ENCODE assay signal across 1 cellular context in the genomic region with DNA sequence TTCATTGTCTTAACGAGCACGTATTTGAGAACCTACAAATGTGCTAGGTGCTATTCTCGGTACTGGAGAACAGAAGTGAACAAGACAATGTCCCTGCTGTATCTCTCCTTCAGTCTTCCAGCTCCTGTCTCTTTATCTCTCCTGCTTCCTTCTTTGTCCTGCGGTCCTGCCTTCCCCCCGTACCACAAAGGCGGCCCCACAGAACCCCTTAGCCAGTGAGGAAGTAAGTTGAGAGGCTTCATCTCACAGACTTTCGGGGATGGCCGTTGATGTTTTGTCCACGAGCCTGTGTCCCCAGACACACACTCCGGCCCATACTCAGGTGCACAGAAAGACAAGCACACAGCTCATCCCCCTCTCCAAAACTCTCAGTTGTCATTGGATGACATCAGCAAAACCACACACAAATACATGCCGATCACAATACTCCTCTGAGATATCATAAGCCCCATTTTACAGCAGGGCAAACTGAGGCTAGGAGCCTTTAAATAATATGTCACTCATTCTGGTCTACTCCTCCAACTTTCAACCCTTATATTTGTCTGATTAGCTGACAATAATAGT.
TF ChIP-seq lines count a peak whose summit lies in the region.

No MANE protein-coding gene starts in this region.

TF ChIP-seq in IMR-90, 13 proteins besides CTCF, POLR2A, EP300 and RAD21:
- TF ChIP-seq BHLHE40 (IDR thresholded peaks at IDR 0.05; ENCODE audit: low read depth, low read length) (no peak), MAFK (IDR thresholded peaks at IDR 0.05; ENCODE audit: low read depth, low read length) (no peak), MXI1 (IDR thresholded peaks at IDR 0.05; ENCODE audit: borderline replicate concordance, low read depth, low read length) (no peak), MAZ (IDR thresholded peaks at IDR 0.05; ENCODE audit: borderline replicate concordance, low read depth, low read length) (no peak), NFE2L2 (IDR thresholded peaks at IDR 0.05; ENCODE audit: low read depth, low read length) (no peak), RCOR1 (IDR thresholded peaks at IDR 0.05; ENCODE audit: insufficient replicate concordance, low read length) (no peak), RFX5 (IDR thresholded peaks at IDR 0.05; ENCODE audit: low read depth, low read length) (no peak), FOS (IDR thresholded peaks at IDR 0.05; ENCODE audit: low read depth, low read length) (no peak), CEBPB (IDR thresholded peaks at IDR 0.05; ENCODE audit: low read depth, low read length) (no peak), CHD1 (IDR thresholded peaks at IDR 0.05; ENCODE audit: low read depth, low read length) (no peak), SMC3 (IDR thresholded peaks at IDR 0.05; ENCODE audit: low read depth, low read length) (no peak)
- TF ChIP-seq, protein P1, sequence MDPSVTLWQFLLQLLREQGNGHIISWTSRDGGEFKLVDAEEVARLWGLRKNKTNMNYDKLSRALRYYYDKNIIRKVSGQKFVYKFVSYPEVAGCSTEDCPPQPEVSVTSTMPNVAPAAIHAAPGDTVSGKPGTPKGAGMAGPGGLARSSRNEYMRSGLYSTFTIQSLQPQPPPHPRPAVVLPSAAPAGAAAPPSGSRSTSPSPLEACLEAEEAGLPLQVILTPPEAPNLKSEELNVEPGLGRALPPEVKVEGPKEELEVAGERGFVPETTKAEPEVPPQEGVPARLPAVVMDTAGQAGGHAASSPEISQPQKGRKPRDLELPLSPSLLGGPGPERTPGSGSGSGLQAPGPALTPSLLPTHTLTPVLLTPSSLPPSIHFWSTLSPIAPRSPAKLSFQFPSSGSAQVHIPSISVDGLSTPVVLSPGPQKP (IDR thresholded peaks at IDR 0.05; ENCODE audit: borderline replicate concordance, low read depth, low read length): no peak
- TF ChIP-seq, protein P2, sequence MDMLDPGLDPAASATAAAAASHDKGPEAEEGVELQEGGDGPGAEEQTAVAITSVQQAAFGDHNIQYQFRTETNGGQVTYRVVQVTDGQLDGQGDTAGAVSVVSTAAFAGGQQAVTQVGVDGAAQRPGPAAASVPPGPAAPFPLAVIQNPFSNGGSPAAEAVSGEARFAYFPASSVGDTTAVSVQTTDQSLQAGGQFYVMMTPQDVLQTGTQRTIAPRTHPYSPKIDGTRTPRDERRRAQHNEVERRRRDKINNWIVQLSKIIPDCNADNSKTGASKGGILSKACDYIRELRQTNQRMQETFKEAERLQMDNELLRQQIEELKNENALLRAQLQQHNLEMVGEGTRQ (IDR thresholded peaks at IDR 0.05; ENCODE audit: low read depth, low read length): no peak
